ENCODE assay signal across 7 cellular contexts in the genomic region with DNA sequence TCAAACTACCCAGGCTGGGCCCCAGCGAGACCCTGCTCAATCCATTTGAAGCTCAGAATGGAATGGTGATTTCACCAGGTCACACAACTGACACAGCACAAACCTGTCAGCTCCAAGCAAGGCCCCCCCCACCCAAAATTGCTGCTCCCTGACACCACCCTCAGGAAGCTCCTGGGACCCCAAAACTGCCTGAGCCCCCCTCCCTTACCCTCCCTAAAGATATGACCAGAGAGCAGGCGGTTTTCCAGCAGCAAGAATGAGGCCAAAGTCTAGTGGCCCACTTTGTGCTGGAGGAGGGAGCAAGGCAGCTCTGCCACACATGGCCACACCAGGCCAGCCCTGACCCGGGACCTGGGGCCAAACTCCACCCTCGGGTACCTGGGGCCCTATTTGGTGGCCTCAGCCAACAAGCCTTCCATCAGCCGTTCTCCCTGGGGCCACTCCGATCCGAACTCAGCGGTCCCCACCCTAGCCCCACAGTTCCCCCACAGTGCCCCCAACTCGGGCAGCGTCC. TPM values are rescaled to one million over a fixed set of nuclear protein-coding genes. Genes with fewer than 3 reads are reported as not detected.
DNase-seq lines count a peak whose midpoint lies in the region; ATAC-seq and TF ChIP-seq lines count a peak whose summit lies in the region.
"Had no signal": no experiment of that assay in that cellular context is flagged by ENCODE, and none has a peak within 500 bp of the region (broad histone marks: within the 10 kb centered on the region; RNA-seq: fewer than 3 reads in every experiment).

No MANE protein-coding gene starts in this region.

- no peak for TF ChIP-seq CTCF in type B pancreatic cell (conservative IDR thresholded peaks at IDR 0.05)

- intact Hi-C loops in activated naive CD4-positive, alpha-beta T cell treated with anti-CD3 and anti-CD28 coated beads for 36 hours (cut with micrococcal nuclease): no loop called here

- DNase-seq in activated naive CD4-positive, alpha-beta T cell treated with anti-CD3 and anti-CD28 coated beads for 36 hours: no peak
- no peak for DNase-seq in activated naive CD4-positive, alpha-beta T cell treated with anti-CD3 and anti-CD28 coated beads, Interleukin-2, amount 50 U/mL, for 72 hours (ENCODE audit: low spot score in 2 of 2)
- DNase-seq in type B pancreatic cell (ENCODE audit: extremely low spot score, unreplicated experiment): no peak
- DNase-seq in activated CD4-positive, alpha-beta T cell treated with anti-CD3 and anti-CD28 coated beads for 48 hours: no peak
- DNase-seq: activated CD8-positive, alpha-beta memory T cell treated with anti-CD3 and anti-CD28 coated beads, Interleukin-2, amount 10 ng/mL, durations not matched to agents 7 days and 5 days had no signal

- H3K9me3 Mint-ChIP-seq in activated naive CD4-positive, alpha-beta T cell treated with anti-CD3 and anti-CD28 coated beads for 36 hours: no peaks in the 10 kb centered on the region
- H3K9me3 Mint-ChIP-seq in activated naive CD4-positive, alpha-beta T cell treated with anti-CD3 and anti-CD28 coated beads, Interleukin-2, amount 50 U/mL, for 72 hours: no peaks in the 10 kb centered on the region
- no peaks in the 10 kb centered on the region for H3K9me3 Mint-ChIP-seq in type B pancreatic cell

- no peaks in the 10 kb centered on the region for H3K9me3 ChIP-seq in iPS-20b (ENCODE audit: insufficient read depth, low read depth, low read length)

- no peak for ATAC-seq in activated naive CD4-positive, alpha-beta T cell treated with anti-CD3 and anti-CD28 coated beads, Interleukin-2, amount 50 U/mL, for 72 hours
- ATAC-seq in GM21717 (IDR thresholded peaks at IDR 0.05; ENCODE audit: unreplicated experiment): no peak
- ATAC-seq: activated CD8-positive, alpha-beta memory T cell treated with anti-CD3 and anti-CD28 coated beads, Interleukin-2, amount 10 ng/mL, durations not matched to agents 7 days and 5 days had no signal

- peaks cover 22% of the 10 kb centered on the region for H3K36me3 ChIP-seq in iPS-20b (ENCODE audit: insufficient read depth, low read depth, low read length)

- H3K4me3 ChIP-seq in iPS-20b (ENCODE audit: low read length): peak overlapping the region; percentile 91

- H3K27ac Mint-ChIP-seq in activated naive CD4-positive, alpha-beta T cell treated with anti-CD3 and anti-CD28 coated beads for 36 hours: no peak overlapping the region
- H3K27ac Mint-ChIP-seq in activated naive CD4-positive, alpha-beta T cell treated with anti-CD3 and anti-CD28 coated beads, Interleukin-2, amount 50 U/mL, for 72 hours: peak overlapping the region in 1 of 2 donors; percentile 42
- H3K27ac Mint-ChIP-seq in type B pancreatic cell: peak overlapping the region; percentile 92
- H3K27ac Mint-ChIP-seq: activated CD8-positive, alpha-beta memory T cell treated with anti-CD3 and anti-CD28 coated beads, Interleukin-2, amount 10 ng/mL, durations not matched to agents 7 days and 5 days had no signal

- H3K27ac ChIP-seq in iPS-20b (ENCODE audit: low read length): no peak overlapping the region

- peaks cover 4% of the 10 kb centered on the region for H3K4me1 Mint-ChIP-seq in activated naive CD4-positive, alpha-beta T cell treated with anti-CD3 and anti-CD28 coated beads for 36 hours (ENCODE audit: low read depth)
- H3K4me1 Mint-ChIP-seq in type B pancreatic cell (ENCODE audit: unreplicated experiment): peaks cover 39% of the 10 kb centered on the region

- H3K27me3 ChIP-seq in iPS-20b (ENCODE audit: insufficient read depth, low read length): no peaks in the 10 kb centered on the region

- H3K4me1 ChIP-seq in iPS-20b (ENCODE audit: insufficient read depth, low read length): peaks cover 17% of the 10 kb centered on the region; the same call in 1 of the 2 replicates

- peak overlapping the region; percentile 24 for H3K4me3 Mint-ChIP-seq in activated naive CD4-positive, alpha-beta T cell treated with anti-CD3 and anti-CD28 coated beads for 36 hours
- H3K4me3 Mint-ChIP-seq in type B pancreatic cell: peak overlapping the region; percentile 94
- H3K4me3 Mint-ChIP-seq: activated CD8-positive, alpha-beta memory T cell treated with anti-CD3 and anti-CD28 coated beads, Interleukin-2, amount 10 ng/mL, durations not matched to agents 7 days and 5 days had no signal

- no peaks in the 10 kb centered on the region for H3K27me3 Mint-ChIP-seq in activated naive CD4-positive, alpha-beta T cell treated with anti-CD3 and anti-CD28 coated beads for 36 hours (ENCODE audit: low read depth)
- no peaks in the 10 kb centered on the region for H3K27me3 Mint-ChIP-seq in type B pancreatic cell

- CTCF ChIA-PET in activated naive CD4-positive, alpha-beta T cell treated with anti-CD3 and anti-CD28 coated beads for 36 hours (lab: Charles Lee): interaction anchor here (1.0 to 1.4 kb wide), 3 partner anchors 9 to 143 kb away, joined by 3 to 6 read pairs (median 3); no protein-coding TSS in a partner anchor

- H3K36me3 Mint-ChIP-seq in activated naive CD4-positive, alpha-beta T cell treated with anti-CD3 and anti-CD28 coated beads for 36 hours (ENCODE audit: low read depth): no peaks in the 10 kb centered on the region
- no peaks in the 10 kb centered on the region for H3K36me3 Mint-ChIP-seq in activated naive CD4-positive, alpha-beta T cell treated with anti-CD3 and anti-CD28 coated beads, Interleukin-2, amount 50 U/mL, for 72 hours
- H3K36me3 Mint-ChIP-seq in type B pancreatic cell: peaks cover under 1% of the 10 kb centered on the region
- H3K36me3 Mint-ChIP-seq: activated CD8-positive, alpha-beta memory T cell treated with anti-CD3 and anti-CD28 coated beads, Interleukin-2, amount 10 ng/mL, durations not matched to agents 7 days and 5 days had no signal

- H3K9ac ChIP-seq in iPS-20b (ENCODE audit: low read depth, low read length): peak overlapping the region; percentile 82; the same call in 1 of the 2 replicates

RNA-seq across cellular contexts. Expression of a gene that starts 2.3 kb away (rescaled TPM):
- total RNA-seq in activated naive CD4-positive, alpha-beta T cell treated with anti-CD3 and anti-CD28 coated beads for 36 hours: 1 to 10 TPM; 5.3 to 6.0 TPM
- 10 to 100 TPM in 1 of 2 donors, 1 to 10 TPM in 1; 5.8 to 12.9 TPM for total RNA-seq in activated naive CD4-positive, alpha-beta T cell treated with anti-CD3 and anti-CD28 coated beads, Interleukin-2, amount 50 U/mL, for 72 hours
- 70.9 and 94.2 TPM in 2 replicates for total RNA-seq in type B pancreatic cell (ENCODE audit: low replicate concordance)

RNA-seq across cellular contexts. Expression of a gene that starts 17.4 kb away (rescaled TPM):
- 1 to 10 TPM; 8.7 to 9.3 TPM for total RNA-seq in activated naive CD4-positive, alpha-beta T cell treated with anti-CD3 and anti-CD28 coated beads for 36 hours
- 10 to 100 TPM; 14.3 to 17.1 TPM for total RNA-seq in activated naive CD4-positive, alpha-beta T cell treated with anti-CD3 and anti-CD28 coated beads, Interleukin-2, amount 50 U/mL, for 72 hours
- 19.2 and 23.8 TPM in 2 replicates for total RNA-seq in type B pancreatic cell (ENCODE audit: low replicate concordance)

RNA-seq across cellular contexts. Expression of a gene that starts 21.1 kb away (rescaled TPM):
- total RNA-seq in activated naive CD4-positive, alpha-beta T cell treated with anti-CD3 and anti-CD28 coated beads for 36 hours: under 1 TPM in 1 of 2 experiments, not detected in 1; 0.20 TPM
- total RNA-seq in activated naive CD4-positive, alpha-beta T cell treated with anti-CD3 and anti-CD28 coated beads, Interleukin-2, amount 50 U/mL, for 72 hours: under 1 TPM; 0.43 to 0.49 TPM
- 0.29 TPM in 1 of 2 replicates, not detected in the other for total RNA-seq in type B pancreatic cell (ENCODE audit: low replicate concordance)
- total RNA-seq: activated CD8-positive, alpha-beta memory T cell treated with anti-CD3 and anti-CD28 coated beads, Interleukin-2, amount 10 ng/mL, durations not matched to agents 7 days and 5 days had no signal

RNA-seq across cellular contexts. Expression of a gene that starts 23.8 kb away (rescaled TPM):
- 100 to 1,000 TPM; 108 to 109 TPM for total RNA-seq in activated naive CD4-positive, alpha-beta T cell treated with anti-CD3 and anti-CD28 coated beads for 36 hours
- total RNA-seq in activated naive CD4-positive, alpha-beta T cell treated with anti-CD3 and anti-CD28 coated beads, Interleukin-2, amount 50 U/mL, for 72 hours: 100 to 1,000 TPM; 115 to 125 TPM
- total RNA-seq in type B pancreatic cell (ENCODE audit: low replicate concordance): 84.6 and 93.3 TPM in 2 replicates

RNA-seq across cellular contexts. Expression of a gene that starts 28.2 kb away (rescaled TPM):
- total RNA-seq in activated naive CD4-positive, alpha-beta T cell treated with anti-CD3 and anti-CD28 coated beads for 36 hours: 10 to 100 TPM; 24.7 to 25.3 TPM
- 10 to 100 TPM; 28.6 to 39.1 TPM for total RNA-seq in activated naive CD4-positive, alpha-beta T cell treated with anti-CD3 and anti-CD28 coated beads, Interleukin-2, amount 50 U/mL, for 72 hours
- total RNA-seq in type B pancreatic cell (ENCODE audit: low replicate concordance): 18.7 and 22.3 TPM in 2 replicates
